23 cellular contexts compared by ENCODE assay signal in the genomic region with DNA sequence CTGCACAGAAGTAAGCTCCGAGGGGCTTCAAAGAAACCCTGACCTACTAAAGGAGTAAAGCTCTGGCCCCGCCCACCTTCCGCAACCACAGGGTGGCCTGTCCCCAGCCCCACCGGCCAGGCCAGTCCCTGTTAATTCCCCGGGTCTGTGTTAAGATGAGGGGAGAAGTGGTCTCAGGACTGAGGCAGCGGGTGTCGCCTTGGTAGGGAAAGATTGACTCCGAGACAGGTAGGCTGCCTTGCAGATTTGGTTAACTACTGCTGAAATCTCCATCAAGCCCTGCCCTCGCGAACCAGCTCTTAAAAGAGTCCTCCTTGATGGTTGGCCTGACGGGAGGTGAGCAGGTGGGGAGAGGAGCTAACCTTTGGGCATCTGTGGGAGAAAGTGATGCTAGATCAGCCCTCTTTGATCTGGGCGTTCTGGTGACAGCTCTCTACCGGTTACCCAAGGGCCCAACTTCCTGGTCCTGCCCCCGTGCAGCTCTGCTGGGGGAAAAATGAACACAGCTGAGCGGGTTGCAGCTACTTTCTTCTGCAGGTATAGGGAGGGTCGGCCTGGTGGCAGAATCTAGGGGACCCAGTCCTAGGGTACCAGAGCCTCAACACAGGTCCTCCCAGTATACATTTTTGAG. TPM values are rescaled to one million over a fixed set of nuclear protein-coding genes. Genes with fewer than 3 reads are reported as not detected.
A peak's percentile ranks its signal among the peaks of the same experiment; 100 is the strongest.
DNase-seq lines count a peak whose midpoint lies in the region; ATAC-seq and TF ChIP-seq lines count a peak whose summit lies in the region.
"Had no signal": no experiment of that assay in that cellular context is flagged by ENCODE, and none has a peak within 500 bp of the region (broad histone marks: within the 10 kb centered on the region; RNA-seq: fewer than 3 reads in every experiment).

No MANE protein-coding gene starts in this region.

- H3K4me3 ChIP-seq in endodermal cell (ENCODE audit: low read length) = peak overlapping the region; percentile 93
- peak overlapping the region; percentile 56 for H3K4me3 ChIP-seq in mesodermal cell (ENCODE audit: extremely low read depth, insufficient read depth, low read length, poor library complexity, severe bottlenecking)
- H3K4me3 ChIP-seq in brain microvascular endothelial cell (ENCODE audit: low read depth, low read length) = no peak overlapping the region
- H3K4me3 ChIP-seq in BE2C (ENCODE audit: low read depth, low read length) = no peak overlapping the region

- peak overlapping the region; percentile 86 for H3K4me3 Mint-ChIP-seq in endodermal cell

- no peaks in the 10 kb centered on the region for H3K9me3 Mint-ChIP-seq in endodermal cell
- H3K9me3 Mint-ChIP-seq: IgD-negative memory B cell had no signal

- H3K27me3 Mint-ChIP-seq in endodermal cell (ENCODE audit: insufficient read depth) = peaks cover 31% of the 10 kb centered on the region

- peak; percentile 3 for DNase-seq in stimulated activated CD4-positive, alpha-beta T cell treated with anti-CD3 and anti-CD28 coated beads, Interleukin-15, amount 100 ng/mL, for 24 hours
- no peak for DNase-seq in stimulated activated CD4-positive, alpha-beta T cell treated with anti-CD3 and anti-CD28 coated beads, Interleukin-4, amount 100 ng/mL, for 1 hour
- DNase-seq in endodermal cell (peak; percentile 76), brain microvascular endothelial cell (no peak), BE2C (no peak)
- DNase-seq: activated effector memory CD4-positive, alpha-beta T cell treated with Interleukin-2 at 50 U/mL for 16 hours; Calu3; GDM1; hippocampal formation; MV-4-11; NCI-H2081; NCI-H748 treated with DMSO at 0.1 percent for 48 hours; stimulated activated naive CD4-positive, alpha-beta T cell; T-helper 1 cell had no signal

- H3K27ac ChIP-seq in endodermal cell (ENCODE audit: low read depth, low read length) (no peak overlapping the region), mesodermal cell (ENCODE audit: low read depth, low read length, severe bottlenecking) (no peak overlapping the region), brain microvascular endothelial cell (no peak overlapping the region)
- H3K27ac ChIP-seq: neutrophil, VCaP had no signal

- peak overlapping the region; percentile 71 for H3K9ac ChIP-seq in endodermal cell (ENCODE audit: extremely low read depth, low read length, poor library complexity, severe bottlenecking)

- H3K27me3 ChIP-seq in endodermal cell (ENCODE audit: control insufficient read depth, insufficient read depth, low read length, poor library complexity, severe bottlenecking) = peaks cover 8% of the 10 kb centered on the region
- H3K27me3 ChIP-seq in brain microvascular endothelial cell (replicated peaks) = peaks cover 47% of the 10 kb centered on the region
- H3K27me3 ChIP-seq in BE2C = peaks cover 53% of the 10 kb centered on the region

- WGBS in endodermal cell (ENCODE audit: insufficient coverage in 1 of 2, insufficient read length in 1 of 2), 2 experiments = 31 to 34% methylated on average over 7 to 16 of the region's 16 CpGs
- 20 to 50% methylated on average over 11 to 13 of the region's 16 CpGs for WGBS in mesodermal cell (ENCODE audit: insufficient coverage in 2 of 2), 2 experiments

- peaks cover 15% of the 10 kb centered on the region for H3K4me1 Mint-ChIP-seq in endodermal cell

- H3K36me3 Mint-ChIP-seq in endodermal cell (ENCODE audit: low read depth) = peaks cover 19% of the 10 kb centered on the region

- ATAC-seq in HG03039 (IDR thresholded peaks at IDR 0.05; ENCODE audit: unreplicated experiment) = no peak
- no peak for ATAC-seq in GM18520 (IDR thresholded peaks at IDR 0.05; ENCODE audit: unreplicated experiment)
- ATAC-seq: HCT116 had no signal

- TF ChIP-seq CTCF in endodermal cell (conservative IDR thresholded peaks at IDR 0.05) (no peak), brain microvascular endothelial cell (IDR thresholded peaks at IDR 0.05; ENCODE audit: low read depth, low read length, missing control alignments) (no peak), BE2C (IDR thresholded peaks at IDR 0.05; ENCODE audit: low read depth, low read length) (no peak)

- H3K4me1 ChIP-seq in endodermal cell (ENCODE audit: control insufficient read depth, insufficient read depth, low read length) (no peaks in the 10 kb centered on the region), mesodermal cell (ENCODE audit: control insufficient read depth, insufficient read depth, low read length, poor library complexity, severe bottlenecking) (peaks cover 3% of the 10 kb centered on the region), BE2C (no peaks in the 10 kb centered on the region)

- H3K36me3 ChIP-seq in endodermal cell (ENCODE audit: control insufficient read depth, insufficient read depth, low read length) (peaks cover 26% of the 10 kb centered on the region), mesodermal cell (ENCODE audit: control insufficient read depth, insufficient read depth, low read length) (peaks cover 8% of the 10 kb centered on the region), brain microvascular endothelial cell (replicated peaks) (no peaks in the 10 kb centered on the region), BE2C (no peaks in the 10 kb centered on the region)
- H3K36me3 ChIP-seq: neutrophil had no signal

- H3K9me3 ChIP-seq in endodermal cell (ENCODE audit: control insufficient read depth, low read length) (no peaks in the 10 kb centered on the region), mesodermal cell (ENCODE audit: control insufficient read depth, low read length) (no peaks in the 10 kb centered on the region), BE2C (no peaks in the 10 kb centered on the region)
- H3K9me3 ChIP-seq: neutrophil had no signal

- in situ Hi-C loops in brain microvascular endothelial cell (cut with HindIII; ENCODE audit: low pct_ligation_motif_present, low sequenced_read_pairs) = no loop called here

- H3K27ac Mint-ChIP-seq in endodermal cell = no peak overlapping the region
- H3K27ac Mint-ChIP-seq: IgD-negative memory B cell had no signal

RNA-seq across cellular contexts. Expression of gene SHISA9, which starts 2.8 kb away (rescaled TPM):
- total RNA-seq in endodermal cell = 10 to 100 TPM in 1 of 2 donors, 1 to 10 TPM in 1; 5.2 to 27.8 TPM
- 9.4 TPM for polyA plus RNA-seq in endodermal cell (2013, experiment 1 of 2)
- polyA plus RNA-seq in endodermal cell (2013, experiment 2 of 2) = 10.7 TPM
- polyA plus RNA-seq in mesodermal cell (2013, experiment 1 of 2) = 1.3 TPM
- polyA plus RNA-seq in mesodermal cell (2013, experiment 2 of 2) = 0.91 TPM
- not detected for polyA plus RNA-seq in BE2C (2012; ENCODE audit: insufficient read depth, insufficient read length, low read depth)
- total RNA-seq: activated CD8-positive, alpha-beta memory T cell treated with anti-CD3 and anti-CD28 coated beads for 36 hours; Calu3; lung microvascular endothelial cell had no signal
- polyA plus RNA-seq: IgD-negative memory B cell had no signal

Comparison
In these comparisons a context has a peak if more than half of its experiments do, and no peak if none do; other contexts are left out.
1. DNase-seq: peak in stimulated activated CD4-positive, alpha-beta T cell treated with anti-CD3 and anti-CD28 coated beads, Interleukin-15, amount 100 ng/mL, for 24 hours (single experiment) and endodermal cell (single experiment); none in stimulated activated CD4-positive, alpha-beta T cell treated with anti-CD3 and anti-CD28 coated beads, Interleukin-4, amount 100 ng/mL, for 1 hour (single experiment), brain microvascular endothelial cell (single experiment) and BE2C (single experiment).
2. H3K4me3 ChIP-seq: peak in endodermal cell (single experiment) and mesodermal cell (single experiment); none in brain microvascular endothelial cell (single experiment) and BE2C (single experiment).